ENCODE assay signal across 15 cellular contexts in the genomic region with DNA sequence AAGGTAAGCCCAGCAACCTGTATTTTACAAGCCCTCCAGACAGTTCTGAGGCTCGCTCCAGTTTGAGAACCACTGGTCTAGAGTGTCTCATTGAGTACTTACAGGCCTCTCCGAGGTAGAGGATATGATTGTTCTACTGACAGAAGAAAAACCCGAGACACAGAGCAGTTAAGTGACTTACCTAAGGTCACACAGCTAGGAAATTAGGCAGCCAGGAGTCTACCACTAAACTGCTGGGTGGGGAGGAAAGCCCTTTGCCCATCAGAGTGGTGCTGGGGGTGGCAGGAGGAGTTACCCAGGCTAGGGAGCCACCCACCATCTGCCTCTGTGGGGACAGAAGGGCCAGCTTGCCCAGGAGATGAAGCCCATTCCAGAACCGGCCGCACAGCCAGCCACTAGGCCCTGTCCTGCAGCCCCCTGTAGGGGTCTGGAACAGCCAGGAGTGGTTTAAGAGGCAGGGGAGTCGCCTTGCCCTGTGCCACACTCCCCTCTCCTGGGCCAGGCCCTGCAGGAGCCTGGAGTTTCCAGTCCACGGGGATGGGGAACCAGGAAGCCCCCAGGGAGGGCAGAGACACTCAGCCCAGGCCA. TPM values are rescaled to one million over a fixed set of nuclear protein-coding genes. Genes with fewer than 3 reads are reported as not detected.
DNase-seq lines count a peak whose midpoint lies in the region; ATAC-seq and TF ChIP-seq lines count a peak whose summit lies in the region.
"Had no signal": no experiment of that assay in that cellular context is flagged by ENCODE, and none has a peak within 500 bp of the region (broad histone marks: within the 10 kb centered on the region; RNA-seq: fewer than 3 reads in every experiment).

No MANE protein-coding gene starts in this region.

- TF ChIP-seq CTCF in heart right ventricle (IDR thresholded peaks at IDR 0.05) (no peak), upper lobe of right lung (IDR thresholded peaks at IDR 0.05) (no peak), SK-N-SH (IDR thresholded peaks at IDR 0.05) (no peak)

- H3K27me3 Mint-ChIP-seq in activated T-helper 2 cell treated with anti-CD3 and anti-CD28 coated beads, Interferon-gamma antibody, Interleukin-2, Interleukin-4, amounts not matched to agents 10 μg/mL and 5 μg/mL and 100 μg/mL, durations not matched to agents 14 hours and 24 hours and 36 hours (ENCODE audit: low read depth): no peaks in the 10 kb centered on the region
- H3K27me3 Mint-ChIP-seq in memory B cell: peaks cover 5% of the 10 kb centered on the region

- H3K9ac ChIP-seq in SK-N-SH: no peak overlapping the region

- POLR2A ChIA-PET in SK-N-SH (lab: Yijun Ruan, JAX): no interaction called here

- H3K79me2 ChIP-seq in SK-N-SH (ENCODE audit: insufficient read depth): no peaks in the 10 kb centered on the region

- H3K9me2 ChIP-seq in SK-N-SH: no peaks in the 10 kb centered on the region

- WGBS in heart right ventricle, 2 donors: 64 to 72% methylated on average over 7 of the region's 7 CpGs
- WGBS in SK-N-SH (ENCODE audit: low lambda C conversion rate): 49% methylated on average over 3 of the region's 7 CpGs

- H3K9me3 Mint-ChIP-seq in activated T-helper 2 cell treated with anti-CD3 and anti-CD28 coated beads, Interferon-gamma antibody, Interleukin-2, Interleukin-4, amounts not matched to agents 10 μg/mL and 5 μg/mL and 100 μg/mL, durations not matched to agents 14 hours and 24 hours and 36 hours: no peaks in the 10 kb centered on the region
- H3K9me3 Mint-ChIP-seq in memory B cell: no peaks in the 10 kb centered on the region

- peaks cover 0 to 33% (median 23%) of the 10 kb centered on the region in 7 donors for H3K27me3 ChIP-seq in heart right ventricle
- H3K27me3 ChIP-seq in upper lobe of right lung: no peaks in the 10 kb centered on the region
- 0 out of 2 replicates have a peak, but pooled peaks cover 4% of the 10 kb centered on the region for H3K27me3 ChIP-seq in SK-N-SH (ENCODE audit: insufficient read depth)
- H3K27me3 ChIP-seq: Peyer's patch had no signal

- intact Hi-C loops in heart right ventricle (cut with DNase I): no loop called here
- intact Hi-C loops in Right ventricle myocardium inferior (cut with DNase I): no loop called here
- intact Hi-C loops in activated T-helper 2 cell treated with anti-CD3 and anti-CD28 coated beads, Interferon-gamma antibody, Interleukin-2, Interleukin-4, amounts not matched to agents 10 μg/mL and 5 μg/mL and 100 μg/mL, durations not matched to agents 14 hours and 24 hours and 36 hours (cut with micrococcal nuclease): loop anchor here (5.0 kb wide), 2 partner anchors 82 to 192 kb away; a partner anchor contains a TSS
- intact Hi-C loops in upper lobe of right lung (cut with DNase I): no loop called here

- H3K27ac ChIP-seq in heart right ventricle (peak overlapping the region in 2 of 10 donors; percentile 60 to 92), upper lobe of right lung (peak overlapping the region; percentile 58), SK-N-SH (ENCODE audit: low read depth in 2 of 2, low read length in 1 of 2) (no peak overlapping the region)
- H3K27ac ChIP-seq: brain microvascular endothelial cell, Peyer's patch had no signal

- H3F3A ChIP-seq in SK-N-SH (replicated peaks; ENCODE audit: insufficient read depth): no peaks in the 10 kb centered on the region

- H3K36me3 ChIP-seq in heart right ventricle (peaks cover 0 to 15% (median 0%) of the 10 kb centered on the region in 9 donors), upper lobe of right lung (no peaks in the 10 kb centered on the region), SK-N-SH (replicated peaks in 1 of 2; ENCODE audit: control insufficient read depth in 1 of 2, insufficient read depth in 2 of 2, low read length in 1 of 2) (no peaks in the 10 kb centered on the region)
- H3K36me3 ChIP-seq: brain microvascular endothelial cell, Peyer's patch had no signal

- H2AFZ ChIP-seq in SK-N-SH (ENCODE audit: low read depth): no peak overlapping the region

- no peak for TF ChIP-seq EP300 in SK-N-SH (IDR thresholded peaks at IDR 0.05; ENCODE audit: borderline replicate concordance in 1 of 2, low read depth in 1 of 2, low read length in 1 of 2)

- H3K36me3 Mint-ChIP-seq in activated T-helper 2 cell treated with anti-CD3 and anti-CD28 coated beads, Interferon-gamma antibody, Interleukin-2, Interleukin-4, amounts not matched to agents 10 μg/mL and 5 μg/mL and 100 μg/mL, durations not matched to agents 14 hours and 24 hours and 36 hours (ENCODE audit: low read depth): peaks cover 3% of the 10 kb centered on the region
- no peaks in the 10 kb centered on the region for H3K36me3 Mint-ChIP-seq in memory B cell

- CTCF ChIA-PET in SK-N-SH (lab: Yijun Ruan, JAX): interaction anchor here (3.5 kb wide), 1 partner anchor 22 kb away, joined by 9 read pairs; a partner anchor contains a TSS

- no peaks in the 10 kb centered on the region for H3K9me3 ChIP-seq in heart right ventricle
- H3K9me3 ChIP-seq in upper lobe of right lung: no peaks in the 10 kb centered on the region
- H3K9me3 ChIP-seq in SK-N-SH: no peaks in the 10 kb centered on the region
- H3K9me3 ChIP-seq: Peyer's patch had no signal

- no peak overlapping the region for H3K4me2 ChIP-seq in SK-N-SH

- peak overlapping the region in 8 of 10 donors; percentile 2 to 59 (median 28) for H3K4me3 ChIP-seq in heart right ventricle
- peak overlapping the region; percentile 36 for H3K4me3 ChIP-seq in upper lobe of right lung
- no peak overlapping the region for H3K4me3 ChIP-seq in SK-N-SH (ENCODE audit: low read depth in 2 of 2, low read length in 1 of 2)

- H3K4me1 ChIP-seq in heart right ventricle (peaks cover 0 to 12% (median 0%) of the 10 kb centered on the region in 9 donors), upper lobe of right lung (no peaks in the 10 kb centered on the region), SK-N-SH (ENCODE audit: control insufficient read depth in 1 of 2, insufficient read depth in 2 of 2, low read depth in 1 of 2, low read length in 1 of 2) (no peaks in the 10 kb centered on the region)

- ATAC-seq in heart right ventricle (peak in 2 of 8 donors; percentile 17 to 30), Right ventricle myocardium inferior (no peak), memory B cell (ENCODE audit: low read depth) (no peak), upper lobe of right lung (peak; percentile 42), GM18519 (IDR thresholded peaks at IDR 0.05; ENCODE audit: low FRiP score, unreplicated experiment) (no peak)

- TF ChIP-seq RAD21 in SK-N-SH (IDR thresholded peaks at IDR 0.05; ENCODE audit: low read length): no peak

- DNase-seq in heart right ventricle: no peak
- DNase-seq in Right ventricle myocardium inferior (ENCODE audit: missing footprints): no peak
- no peak for DNase-seq in activated T-helper 2 cell treated with anti-CD3 and anti-CD28 coated beads, Interferon-gamma antibody, Interleukin-2, Interleukin-4, amounts not matched to agents 10 μg/mL and 5 μg/mL and 100 μg/mL, durations not matched to agents 14 hours and 24 hours and 36 hours (ENCODE audit: low spot score)
- DNase-seq in memory B cell (ENCODE audit: low spot score in 2 of 2): no peak
- DNase-seq in upper lobe of right lung: no peak
- DNase-seq in SK-N-SH: no peak
- no peak for DNase-seq in NCI-H1092 (lab: John Stamatoyannopoulos, UW)
- DNase-seq: brain microvascular endothelial cell, erythroblast, NCI-H1092 treated with DMSO at 0.1 percent for 48 hours, T1000 had no signal

- H3K4me1 Mint-ChIP-seq in activated T-helper 2 cell treated with anti-CD3 and anti-CD28 coated beads, Interferon-gamma antibody, Interleukin-2, Interleukin-4, amounts not matched to agents 10 μg/mL and 5 μg/mL and 100 μg/mL, durations not matched to agents 14 hours and 24 hours and 36 hours (ENCODE audit: low read depth): peaks cover 28% of the 10 kb centered on the region
- H3K4me1 Mint-ChIP-seq in memory B cell: peaks cover 18% of the 10 kb centered on the region

- peak overlapping the region; percentile 75 for H3K4me3 Mint-ChIP-seq in activated T-helper 2 cell treated with anti-CD3 and anti-CD28 coated beads, Interferon-gamma antibody, Interleukin-2, Interleukin-4, amounts not matched to agents 10 μg/mL and 5 μg/mL and 100 μg/mL, durations not matched to agents 14 hours and 24 hours and 36 hours (ENCODE audit: low read depth)
- peak overlapping the region; percentile 57 for H3K4me3 Mint-ChIP-seq in memory B cell

- H4K20me1 ChIP-seq in SK-N-SH (ENCODE audit: insufficient read depth): no peaks in the 10 kb centered on the region

- H3K27ac Mint-ChIP-seq in activated T-helper 2 cell treated with anti-CD3 and anti-CD28 coated beads, Interferon-gamma antibody, Interleukin-2, Interleukin-4, amounts not matched to agents 10 μg/mL and 5 μg/mL and 100 μg/mL, durations not matched to agents 14 hours and 24 hours and 36 hours: peak overlapping the region; percentile 95
- no peak overlapping the region for H3K27ac Mint-ChIP-seq in memory B cell

RNA-seq across cellular contexts. Expression of a gene that starts 0.7 kb away (rescaled TPM):
- 1 to 10 TPM in 5 of 10 donors, under 1 TPM in 5; 0.42 to 3.5 (median 0.99) TPM for total RNA-seq in heart right ventricle
- 1 to 10 TPM in 1 of 2 donors, under 1 TPM in 1; 0.64 to 1.0 TPM for polyA plus RNA-seq in heart right ventricle
- total RNA-seq in Right ventricle myocardium inferior: 1.7 TPM
- 17.6 and 20.0 TPM in 2 replicates for total RNA-seq in activated T-helper 2 cell treated with anti-CD3 and anti-CD28 coated beads, Interferon-gamma antibody, Interleukin-2, Interleukin-4, amounts not matched to agents 10 μg/mL and 5 μg/mL and 100 μg/mL, durations not matched to agents 14 hours and 24 hours and 36 hours
- total RNA-seq in upper lobe of right lung: 7.6 TPM
- not detected in 2 replicates for polyA plus RNA-seq in SK-N-SH (2012; rRNA removed)
- polyA plus RNA-seq in SK-N-SH (2012; cell fraction: cytosol; rRNA removed): not detected in 2 replicates
- polyA plus RNA-seq in SK-N-SH (2012; cell fraction: nucleus; rRNA removed): not detected in 2 replicates
- total RNA-seq: NCI-H460 had no signal

RNA-seq across cellular contexts. Expression of a gene that starts 8.2 kb away (rescaled TPM):
- total RNA-seq in heart right ventricle (1 to 10 TPM in 3 of 10 donors, under 1 TPM in 7; 0.30 to 1.7 (median 0.74) TPM), Right ventricle myocardium inferior (0.81 TPM), upper lobe of right lung (6.5 TPM)
- polyA plus RNA-seq in heart right ventricle (1 to 10 TPM in 1 of 2 donors, under 1 TPM in 1; 0.20 to 1.7 TPM), SK-N-SH (2012; rRNA removed) (under 0.01 TPM in 2 replicates)
- total RNA-seq in activated T-helper 2 cell treated with anti-CD3 and anti-CD28 coated beads, Interferon-gamma antibody, Interleukin-2, Interleukin-4, amounts not matched to agents 10 μg/mL and 5 μg/mL and 100 μg/mL, durations not matched to agents 14 hours and 24 hours and 36 hours: 8.0 and 8.7 TPM in 2 replicates
- under 0.01 TPM in 2 replicates for polyA plus RNA-seq in SK-N-SH (2012; cell fraction: cytosol; rRNA removed)
- polyA plus RNA-seq in SK-N-SH (2012; cell fraction: nucleus; rRNA removed): 0.02 and 0.08 TPM in 2 replicates

RNA-seq across cellular contexts. Expression of a gene that starts 22.4 kb away (rescaled TPM):
- total RNA-seq in heart right ventricle: 10 to 100 TPM in 9 of 10 donors, 1 to 10 TPM in 1; 9.8 to 16.1 (median 12.2) TPM
- 10 to 100 TPM; 13.3 to 14.1 TPM for polyA plus RNA-seq in heart right ventricle
- 15.1 TPM for total RNA-seq in Right ventricle myocardium inferior
- 32.7 and 34.5 TPM in 2 replicates for total RNA-seq in activated T-helper 2 cell treated with anti-CD3 and anti-CD28 coated beads, Interferon-gamma antibody, Interleukin-2, Interleukin-4, amounts not matched to agents 10 μg/mL and 5 μg/mL and 100 μg/mL, durations not matched to agents 14 hours and 24 hours and 36 hours
- total RNA-seq in upper lobe of right lung: 16.2 TPM
- polyA plus RNA-seq in SK-N-SH (2012; rRNA removed): 24.9 and 26.7 TPM in 2 replicates
- polyA plus RNA-seq in SK-N-SH (2012; cell fraction: cytosol; rRNA removed): 10.6 and 16.0 TPM in 2 replicates
- 64.7 and 94.3 TPM in 2 replicates for polyA plus RNA-seq in SK-N-SH (2012; cell fraction: nucleus; rRNA removed)

RNA-seq across cellular contexts. Expression of a gene that starts 36.8 kb away (rescaled TPM):
- total RNA-seq in heart right ventricle: 1 to 10 TPM in 2 of 10 donors, under 1 TPM in 8; 0.17 to 1.7 (median 0.58) TPM
- polyA plus RNA-seq in heart right ventricle: under 1 TPM; 0.44 to 0.51 TPM
- 0.16 TPM for total RNA-seq in Right ventricle myocardium inferior
- total RNA-seq in activated T-helper 2 cell treated with anti-CD3 and anti-CD28 coated beads, Interferon-gamma antibody, Interleukin-2, Interleukin-4, amounts not matched to agents 10 μg/mL and 5 μg/mL and 100 μg/mL, durations not matched to agents 14 hours and 24 hours and 36 hours: 3.2 TPM in 2 replicates
- total RNA-seq in upper lobe of right lung: 1.6 TPM
- polyA plus RNA-seq in SK-N-SH (2012; rRNA removed): 10.5 and 11.1 TPM in 2 replicates
- polyA plus RNA-seq in SK-N-SH (2012; cell fraction: cytosol; rRNA removed): 4.3 and 5.6 TPM in 2 replicates
- polyA plus RNA-seq in SK-N-SH (2012; cell fraction: nucleus; rRNA removed): 50.6 and 58.3 TPM in 2 replicates
- total RNA-seq: skeletal muscle tissue had no signal

RNA-seq across cellular contexts. Expression of a gene that starts 37.5 kb away (rescaled TPM):
- under 1 TPM in 5 of 10 donors, not detected in 5; 0.13 to 0.57 (median 0.40) TPM for total RNA-seq in heart right ventricle
- polyA plus RNA-seq in heart right ventricle: under 1 TPM in 1 of 2 donors, not detected in 1; 0.22 TPM
- not detected for total RNA-seq in Right ventricle myocardium inferior
- total RNA-seq in activated T-helper 2 cell treated with anti-CD3 and anti-CD28 coated beads, Interferon-gamma antibody, Interleukin-2, Interleukin-4, amounts not matched to agents 10 μg/mL and 5 μg/mL and 100 μg/mL, durations not matched to agents 14 hours and 24 hours and 36 hours: 0.71 TPM in 1 of 2 replicates, not detected in the other
- not detected for total RNA-seq in upper lobe of right lung
- polyA plus RNA-seq in SK-N-SH (2012; rRNA removed): 0.48 and 0.52 TPM in 2 replicates
- 0.37 and 0.63 TPM in 2 replicates for polyA plus RNA-seq in SK-N-SH (2012; cell fraction: cytosol; rRNA removed)
- 2.0 and 4.0 TPM in 2 replicates for polyA plus RNA-seq in SK-N-SH (2012; cell fraction: nucleus; rRNA removed)
- total RNA-seq: skeletal muscle tissue had no signal

Comparison
In these comparisons a context has a peak if more than half of its experiments do, and no peak if none do; other contexts are left out.
1. H3K4me3 ChIP-seq: peak in heart right ventricle (8 of 10) and upper lobe of right lung (single experiment); none in SK-N-SH (0 of 2).